15 cellular contexts compared by ENCODE assay signal in genomic region chr14:100691395-100692025, GRCh38. TPM values are rescaled to one million over a fixed set of nuclear protein-coding genes. Genes with fewer than 3 reads are reported as not detected.
DNase-seq lines count a peak whose midpoint lies in the region; ATAC-seq, FAIRE-seq and TF ChIP-seq lines count a peak whose summit lies in the region.
"Had no signal": no experiment of that assay in that cellular context is flagged by ENCODE, and none has a peak within 500 bp of the region (broad histone marks: within the 10 kb centered on the region; RNA-seq: fewer than 3 reads in every experiment).

No MANE protein-coding gene starts in this region.

- intact Hi-C loops in left lung (cut with DNase I), result no loop called here

- H3K4me3 ChIP-seq in BE2C (ENCODE audit: low read depth, low read length), result peak overlapping the region; percentile 7
- H3K4me3 ChIP-seq in left lung, result no peak overlapping the region
- H3K4me3 ChIP-seq: prostate gland had no signal

- no peaks in the 10 kb centered on the region for H3K9me3 ChIP-seq in BE2C
- H3K9me3 ChIP-seq in left lung, result no peaks in the 10 kb centered on the region
- H3K9me3 ChIP-seq: prostate gland had no signal

- H3K4me1 ChIP-seq in BE2C (peaks cover 42% of the 10 kb centered on the region), left lung (no peaks in the 10 kb centered on the region)
- H3K4me1 ChIP-seq: prostate gland had no signal

- FAIRE-seq in H54 (lab: Jason Lieb, UNC), result no peak

- no peaks in the 10 kb centered on the region for H3K36me3 ChIP-seq in BE2C
- H3K36me3 ChIP-seq in left lung, result no peaks in the 10 kb centered on the region
- H3K36me3 ChIP-seq: prostate gland had no signal

- no peak for TF ChIP-seq POLR2A in H54 (IDR thresholded peaks at IDR 0.05; ENCODE audit: low read depth, low read length)

- no peak overlapping the region for H3K27ac ChIP-seq in left lung
- H3K27ac ChIP-seq: prostate gland had no signal

- TF ChIP-seq CTCF in BE2C (IDR thresholded peaks at IDR 0.05; ENCODE audit: low read depth, low read length) (no peak), left lung (IDR thresholded peaks at IDR 0.05) (no peak)

- no peaks in the 10 kb centered on the region for H3K27me3 ChIP-seq in BE2C
- peaks cover 0 to 40% of the 10 kb centered on the region in 2 donors for H3K27me3 ChIP-seq in left lung

- ATAC-seq in left lung (peak; percentile 54), HG03280 (IDR thresholded peaks at IDR 0.05; ENCODE audit: unreplicated experiment) (no peak)

- DNase-seq in BE2C (peak; percentile 64), NCI-H1436 (lab: John Stamatoyannopoulos, UW) (peak; percentile 63), RKO (ENCODE audit: low spot score) (peak; percentile 38), left lung (peak; percentile 61 to 82), SW 1271 (lab: John Stamatoyannopoulos, UW) (no peak), NOMO-1 (lab: John Stamatoyannopoulos, UW; ENCODE audit: unreplicated experiment in 2 of 2) (no peak), H54 (ENCODE audit: insufficient read length, low spot score) (no peak)
- DNase-seq: activated naive CD4-positive, alpha-beta T cell treated with Interleukin-2 at 50 U/mL for 16 hours; C1 segment of cervical spinal cord; erythroblast; OCI-M1; stimulated activated CD4-positive, alpha-beta T cell treated with anti-CD3 and anti-CD28 coated beads, Interleukin-4, amount 100 ng/mL, for 24 hours had no signal

RNA-seq across cellular contexts. Expression of gene DLK1, which starts 35.2 kb away (rescaled TPM):
- polyA plus RNA-seq in BE2C (2012; ENCODE audit: insufficient read depth, insufficient read length, low read depth), result 1,382 TPM
- total RNA-seq in left lung, result under 1 TPM in 1 of 2 donors, not detected in 1; 0.26 TPM
- total RNA-seq: mononuclear cell had no signal

Comparison
In these comparisons a context has a peak if more than half of its experiments do, and no peak if none do; other contexts are left out.
1. DNase-seq: peak in BE2C (single experiment), NCI-H1436 (single experiment), RKO (single experiment) and left lung (2 of 2); none in SW 1271 (0 of 2), NOMO-1 (0 of 2) and H54 (single experiment).